In the genomic region with DNA sequence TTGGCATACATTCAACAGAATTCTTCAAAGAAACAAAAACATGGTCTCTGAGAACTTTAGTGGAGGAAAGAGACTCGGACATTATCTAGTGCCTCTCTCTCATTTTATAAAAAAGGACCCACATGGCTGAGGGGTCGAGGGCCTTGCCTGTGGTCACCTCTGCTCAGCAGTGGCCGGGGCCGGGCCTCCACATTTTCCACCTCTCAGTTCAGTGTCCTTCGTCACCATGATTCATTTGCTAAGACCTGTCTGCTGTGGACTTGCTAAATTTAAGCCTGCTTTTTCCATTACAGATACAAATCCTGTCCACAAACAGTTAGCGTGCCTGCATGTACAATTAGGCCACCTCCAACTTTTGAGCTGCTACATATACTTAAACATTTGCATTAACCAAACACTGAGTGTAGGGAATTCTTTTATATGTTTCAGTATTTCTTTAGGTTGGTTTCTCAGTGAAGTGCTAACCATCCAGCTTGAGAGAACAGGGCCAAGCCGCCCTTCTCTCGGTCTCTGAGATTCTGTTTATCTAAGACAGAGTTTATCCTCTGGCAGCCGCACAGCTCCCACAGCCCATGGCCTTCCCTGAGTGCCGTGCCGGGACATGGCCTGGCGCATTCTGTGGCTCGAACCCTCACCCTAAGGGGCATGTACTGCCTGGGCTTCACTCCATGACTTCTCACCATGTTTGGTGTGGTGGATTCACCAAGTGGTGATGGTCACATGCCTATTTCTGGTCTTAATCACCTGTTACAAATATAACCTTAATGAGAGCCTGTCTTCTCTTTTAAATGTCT, we compare ENCODE assay signal across 23 cellular contexts. TPM values are rescaled to one million over a fixed set of nuclear protein-coding genes. Genes with fewer than 3 reads are reported as not detected.
DNase-seq lines count a peak whose midpoint lies in the region; ATAC-seq and TF ChIP-seq lines count a peak whose summit lies in the region.
"Had no signal": no experiment of that assay in that cellular context is flagged by ENCODE, and none has a peak within 500 bp of the region (broad histone marks: within the 10 kb centered on the region; RNA-seq: fewer than 3 reads in every experiment).

No MANE protein-coding gene starts in this region.

- peak; percentile 22 for DNase-seq in DMS79 treated with DMSO at 0.1 percent for 48 hours (lab: John Stamatoyannopoulos, UW)
- DNase-seq in DMS79 (lab: John Stamatoyannopoulos, UW): no peak
- DNase-seq in coronary artery (ENCODE audit: low spot score): no peak
- no peak for DNase-seq in stomach
- DNase-seq in AG08396 (ENCODE audit: low spot score): no peak
- DNase-seq in NCI-H2227 (lab: John Stamatoyannopoulos, UW; ENCODE audit: unreplicated experiment): no peak
- DNase-seq: activated CD8-positive, alpha-beta memory T cell treated with anti-CD3 and anti-CD28 coated beads, Interleukin-2, amount 50 U/mL, for 4 hours; activated naive CD4-positive, alpha-beta T cell treated with anti-CD3 and anti-CD28 coated beads for 36 hours; BE2C; DMS 273 treated with DMSO at 0.1 percent for 48 hours; dorsolateral prefrontal cortex; erythroblast; GOT3; midbrain; NCI-H2029 treated with DMSO at 0.1 percent for 48 hours; NCI-H526; PC-3; SK-N-SH; small intestine; upper lobe of left lung had no signal

- TF ChIP-seq CTCF in coronary artery (IDR thresholded peaks at IDR 0.05): no peak
- no peak for TF ChIP-seq CTCF in stomach (IDR thresholded peaks at IDR 0.05)

- H3K9me3 ChIP-seq in muscle layer of colon (ENCODE audit: low read length) (no peaks in the 10 kb centered on the region), stomach (no peaks in the 10 kb centered on the region)
- H3K9me3 ChIP-seq: BE2C, SK-N-SH, upper lobe of left lung had no signal

- intact Hi-C loops in stomach (cut with DNase I; ENCODE audit: low total_unique reads): no loop called here

- no peak overlapping the region for H3K9ac ChIP-seq in muscle layer of colon (ENCODE audit: low read length)
- H3K9ac ChIP-seq: SK-N-SH had no signal

- no peak for TF ChIP-seq EP300 in stomach (IDR thresholded peaks at IDR 0.05)

- no peak for ATAC-seq in HG02973 (IDR thresholded peaks at IDR 0.05; ENCODE audit: unreplicated experiment)
- ATAC-seq: PC-3 had no signal

- H3K27me3 ChIP-seq in muscle layer of colon (ENCODE audit: control insufficient read depth in 1 of 2, insufficient read depth in 2 of 2, low read length in 2 of 2): no peaks in the 10 kb centered on the region
- no peaks in the 10 kb centered on the region for H3K27me3 ChIP-seq in stomach
- H3K27me3 ChIP-seq: BE2C, dorsolateral prefrontal cortex, upper lobe of left lung had no signal

- 69 to 84% (median 81%) methylated on average over 13 of the region's 13 CpGs for WGBS in stomach, 5 donors

- H3K4me3 ChIP-seq in coronary artery: no peak overlapping the region
- H3K4me3 ChIP-seq in muscle layer of colon (ENCODE audit: low read depth in 1 of 2, low read length in 2 of 2): no peak overlapping the region
- no peak overlapping the region for H3K4me3 ChIP-seq in stomach
- H3K4me3 ChIP-seq: dorsolateral prefrontal cortex, upper lobe of left lung had no signal

- peaks cover 45% of the 10 kb centered on the region for H3K36me3 ChIP-seq in muscle layer of colon (ENCODE audit: insufficient read depth, low read length)
- H3K36me3 ChIP-seq in stomach: peaks cover 21 to 81% (median 72%) of the 10 kb centered on the region in 4 donors
- H3K36me3 ChIP-seq: BE2C had no signal

- H3K4me1 ChIP-seq in muscle layer of colon (ENCODE audit: insufficient read depth, low read length): peaks cover 46% of the 10 kb centered on the region
- H3K4me1 ChIP-seq in stomach: peaks cover 0 to 29% (median 13%) of the 10 kb centered on the region in 4 donors
- H3K4me1 ChIP-seq: BE2C had no signal

- no peak for TF ChIP-seq POLR2A in stomach (IDR thresholded peaks at IDR 0.05)

- H3K27ac ChIP-seq in coronary artery (peak overlapping the region; percentile 82 to 91), muscle layer of colon (ENCODE audit: low read depth, low read length) (peak overlapping the region; percentile 78), stomach (peak overlapping the region in 4 of 5 donors; percentile 38 to 75 (median 61))
- H3K27ac ChIP-seq: 22Rv1 had no signal

RNA-seq across cellular contexts. Expression of a gene that starts 46.2 kb away (rescaled TPM):
- total RNA-seq in stomach: 10 to 100 TPM in 4 of 5 donors, 1 to 10 TPM in 1; 1.2 to 60.6 (median 36.5) TPM
- 10 to 100 TPM; 28.9 to 46.7 (median 32.7) TPM for polyA plus RNA-seq in stomach

RNA-seq across cellular contexts. Expression of a gene that starts 46.3 kb away (rescaled TPM):
- total RNA-seq in stomach: 10 to 100 TPM; 10.3 to 71.4 (median 41.3) TPM
- polyA plus RNA-seq in stomach: 10 to 100 TPM; 16.6 to 34.5 (median 20.7) TPM
